ENCODE assay signal across 21 cellular contexts in the genomic region with DNA sequence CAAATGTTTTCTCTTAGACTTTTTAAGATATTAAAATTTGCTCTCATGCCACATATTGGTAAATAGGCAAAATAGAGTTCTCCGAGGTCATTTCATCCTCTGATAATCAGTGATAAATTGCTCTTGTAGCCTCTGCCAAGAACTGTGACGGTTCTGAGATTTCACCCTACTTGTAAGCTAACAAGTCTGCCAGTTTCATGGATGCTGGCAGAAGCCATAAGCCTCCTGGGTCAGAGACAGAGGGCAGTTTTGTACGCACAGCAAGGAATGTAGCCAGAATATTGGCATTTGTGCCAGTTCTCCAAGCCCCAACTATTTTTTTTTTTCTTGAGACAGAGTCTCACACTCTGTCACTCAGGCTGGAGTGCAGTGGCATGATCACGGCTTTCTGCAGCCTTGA.
"Had no signal": no experiment of that assay in that cellular context is flagged by ENCODE, and none has a peak within 500 bp of the region (broad histone marks: within the 10 kb centered on the region; RNA-seq: fewer than 3 reads in every experiment).

No MANE protein-coding gene starts in this region.

- H3K27ac ChIP-seq: HL-60, KMS-11, RWPE1 had no signal

- H3K9ac ChIP-seq: KMS-11, SK-N-SH had no signal

- DNase-seq: Kasumi-1, MM.1S, NCI-H1092 treated with DMSO at 0.1 percent for 48 hours, NCI-H1417, NCI-H1436 treated with DMSO at 0.1 percent for 48 hours, NCI-H1694, NCI-H187 treated with DMSO at 0.1 percent for 48 hours, NCI-H2029 treated with DMSO at 0.1 percent for 48 hours, NCI-H2171 treated with DMSO at 0.1 percent for 48 hours, NCI-H345, NCI-H446 treated with DMSO at 0.1 percent for 48 hours, NCI-H510A treated with DMSO at 0.1 percent for 48 hours, NCI-H526, NCI-H748 treated with DMSO at 0.1 percent for 48 hours, SHP77, SK-N-SH, SW 1271 had no signal

- ATAC-seq: K562 had no signal

- H3K4me2 ChIP-seq: KMS-11, SK-N-SH had no signal

- H3K4me3 ChIP-seq: K562 had no signal

- H3K9me3 ChIP-seq: SK-N-SH had no signal
